32 cellular contexts compared by ENCODE assay signal in the genomic region with DNA sequence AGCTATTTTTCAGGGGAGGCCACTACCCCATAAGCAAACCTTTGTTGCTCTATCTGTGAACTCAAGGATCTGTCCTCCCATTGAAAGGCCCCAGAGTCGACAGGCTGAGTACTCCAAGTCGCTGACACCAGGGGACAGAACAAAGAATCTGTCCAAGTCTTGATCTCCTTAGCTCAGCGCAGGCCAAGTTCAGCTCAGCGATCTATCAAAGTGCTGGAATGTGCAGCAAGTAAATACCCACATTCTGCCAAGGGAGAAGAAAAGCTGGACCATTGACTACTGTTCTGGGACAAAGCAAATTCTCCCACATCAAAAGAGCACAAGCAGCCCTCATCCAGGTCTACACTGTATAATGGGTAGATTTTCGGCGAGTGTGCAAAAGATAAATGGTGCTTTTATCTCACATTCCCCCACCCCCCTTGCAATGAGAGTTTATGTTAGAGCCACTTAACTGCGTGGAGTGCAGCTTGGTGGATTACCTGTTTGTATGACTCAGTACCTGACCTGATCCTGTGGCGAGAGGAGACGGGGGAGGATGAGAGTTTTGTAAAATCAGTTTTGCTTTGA.
A peak's percentile ranks its signal among the peaks of the same experiment; 100 is the strongest.
DNase-seq lines count a peak whose midpoint lies in the region; ATAC-seq, FAIRE-seq and TF ChIP-seq lines count a peak whose summit lies in the region.
"Had no signal": no experiment of that assay in that cellular context is flagged by ENCODE, and none has a peak within 500 bp of the region (broad histone marks: within the 10 kb centered on the region; RNA-seq: fewer than 3 reads in every experiment).

No MANE protein-coding gene starts in this region.

- intact Hi-C loops in HepG2 (cut with micrococcal nuclease; ENCODE audit: unreplicated experiment): no loop called here
- intact Hi-C loops in right lobe of liver (cut with DNase I): no loop called here

- peak overlapping the region in 2 of 3 experiments; percentile 1 to 12; a peak in 2 of 6 replicates for H3K4me3 ChIP-seq in HepG2 (replicated peaks in 1 of 3; ENCODE audit: insufficient read depth in 1 of 3, low read depth in 2 of 3, low read length in 3 of 3)
- no peak overlapping the region for H3K4me3 ChIP-seq in right lobe of liver
- H3K4me3 ChIP-seq: uterus had no signal

- TF ChIP-seq CTCF in HepG2 (CRISPR knock-in tag; IDR thresholded peaks at IDR 0.05): no peak
- no peak for TF ChIP-seq CTCF in right lobe of liver (IDR thresholded peaks at IDR 0.05)
- no peak for TF ChIP-seq CTCF in foreskin keratinocyte (conservative IDR thresholded peaks at IDR 0.05)
- no peak for TF ChIP-seq CTCF in neural crest cell (conservative IDR thresholded peaks at IDR 0.05)
- no peak for TF ChIP-seq CTCF in GM20000 (IDR thresholded peaks at IDR 0.05; ENCODE audit: extremely low read depth, missing control alignments)

- H3K36me3 Mint-ChIP-seq in neural crest cell (ENCODE audit: low read depth): no peaks in the 10 kb centered on the region
- H3K36me3 Mint-ChIP-seq: activated naive CD8-positive, alpha-beta T cell; CD14-positive monocyte; naive thymus-derived CD4-positive, alpha-beta T cell; stimulated activated effector memory CD8-positive, alpha-beta T cell treated with anti-CD3 and anti-CD28 coated beads, Interleukin-12 subunit alpha, Interleukin-12 subunit beta, amount 100 ng/mL, for 72 hours had no signal

- FAIRE-seq in HepG2 (lab: Jason Lieb, UNC): peak; percentile 8
- FAIRE-seq: A204.1, H54, islet of Langerhans had no signal

- H2AFZ ChIP-seq in HepG2 (ENCODE audit: low read length): peak overlapping the region; percentile 49

- BruUV-seq in HepG2 (replicated peaks; lab: Mats Ljungman, UMichigan): no TSS peak

- peak overlapping the region; percentile 45; the same call in 1 of the 2 replicates for H3K9ac ChIP-seq in HepG2 (ENCODE audit: insufficient read depth, low read depth, low read length)

- no peak for TF ChIP-seq POLR2A in HepG2 (IDR thresholded peaks at IDR 0.05; ENCODE audit: insufficient read depth in 1 of 2, low read depth in 2 of 2, low read length in 2 of 2)
- no peak for TF ChIP-seq POLR2A in right lobe of liver (IDR thresholded peaks at IDR 0.05)

- DNase-seq in HepG2 (ENCODE audit: low spot score) (peak; percentile 78), right lobe of liver (no peak), foreskin keratinocyte (peak in 1 of 2 donors; percentile 19), neural crest cell (ENCODE audit: low read depth, low spot score) (no peak), HuH-7 (ENCODE audit: low spot score) (no peak), GM20000 (ENCODE audit: low spot score) (no peak), dedifferentiated amniotic fluid mesenchymal stem cell (ENCODE audit: extremely low spot score) (no peak)
- DNase-seq: activated CD4-positive, alpha-beta T cell treated with anti-CD3 and anti-CD28 coated beads for 48 hours; activated effector memory CD4-positive, alpha-beta T cell treated with Interleukin-2 at 50 U/mL for 16 hours; Calu3; cortex of kidney; DND-41; effector memory CD8-positive, alpha-beta T cell; erythroblast; GF-D8; Karpas-422; left ventricle myocardium superior; naive thymus-derived CD4-positive, alpha-beta T cell; NCI-H1417; NCI-H2029; NCI-H526; SHP77; uterus had no signal

- H3K4me1 ChIP-seq in HepG2 (ENCODE audit: insufficient read depth, low read length) (peaks cover 62% of the 10 kb centered on the region), right lobe of liver (no peaks in the 10 kb centered on the region), foreskin keratinocyte (no peaks in the 10 kb centered on the region)
- H3K4me1 ChIP-seq: uterus had no signal

- H4K20me1 ChIP-seq in HepG2 (ENCODE audit: insufficient read depth, low read length): no peaks in the 10 kb centered on the region

- POLR2A ChIA-PET in HepG2 (lab: Yijun Ruan, JAX): interaction anchor here (1.0 kb wide), 1 partner anchor 1186 kb away, joined by 4 read pairs; no protein-coding TSS in a partner anchor

- H3K9me3 Mint-ChIP-seq in neural crest cell: no peaks in the 10 kb centered on the region
- H3K9me3 Mint-ChIP-seq: CD14-positive monocyte; effector memory CD8-positive, alpha-beta T cell; stimulated activated effector memory CD8-positive, alpha-beta T cell treated with anti-CD3 and anti-CD28 coated beads, Interleukin-12 subunit alpha, Interleukin-12 subunit beta, amount 100 ng/mL, for 72 hours had no signal

- in situ Hi-C loops in HepG2 (cut with HindIII; ENCODE audit: extremely low pct_ligation_motif_present, low pct_unique_long_range_greater_than_20kb): loop anchor here (25.0 kb wide), 1 partner anchor 1177 kb away; the partner anchor contains the start of gene MICU2

- H3K27ac Mint-ChIP-seq in neural crest cell (ENCODE audit: unreplicated experiment): peak overlapping the region; percentile 45
- H3K27ac Mint-ChIP-seq: activated naive CD8-positive, alpha-beta T cell; CD14-positive monocyte; effector memory CD8-positive, alpha-beta T cell; naive thymus-derived CD4-positive, alpha-beta T cell; stimulated activated effector memory CD8-positive, alpha-beta T cell treated with anti-CD3 and anti-CD28 coated beads, Interleukin-12 subunit alpha, Interleukin-12 subunit beta, amount 100 ng/mL, for 72 hours had no signal

- TF ChIP-seq EP300 in HepG2 (IDR thresholded peaks at IDR 0.05; ENCODE audit: low read depth in 2 of 2, low read length in 2 of 2): no peak; a peak in 1 of 4 replicates
- TF ChIP-seq EP300 in HepG2 (CRISPR knock-in tag; IDR thresholded peaks at IDR 0.05; ENCODE audit: borderline replicate concordance): no peak

- no peaks in the 10 kb centered on the region for H3K27me3 Mint-ChIP-seq in neural crest cell (ENCODE audit: low read depth)

- H3K36me3 ChIP-seq in HepG2 (replicated peaks in 1 of 2; ENCODE audit: control insufficient read depth in 1 of 2, insufficient read depth in 2 of 2, low read length in 2 of 2): no peaks in the 10 kb centered on the region
- no peaks in the 10 kb centered on the region for H3K36me3 ChIP-seq in right lobe of liver
- H3K36me3 ChIP-seq: uterus had no signal

- TF ChIP-seq RAD21 in HepG2 (CRISPR knock-in tag; IDR thresholded peaks at IDR 0.05): no peak

- peaks cover 31% of the 10 kb centered on the region for H3K4me1 Mint-ChIP-seq in neural crest cell
- H3K4me1 Mint-ChIP-seq: CD14-positive monocyte; naive thymus-derived CD4-positive, alpha-beta T cell; stimulated activated effector memory CD8-positive, alpha-beta T cell treated with anti-CD3 and anti-CD28 coated beads, Interleukin-12 subunit alpha, Interleukin-12 subunit beta, amount 100 ng/mL, for 72 hours had no signal

- H3K9me3 ChIP-seq in HepG2 (ENCODE audit: low read length): no peaks in the 10 kb centered on the region
- no peaks in the 10 kb centered on the region for H3K9me3 ChIP-seq in right lobe of liver
- H3K9me3 ChIP-seq: uterus had no signal

- H3K27me3 ChIP-seq in HepG2 (ENCODE audit: control insufficient read depth in 1 of 2, insufficient read depth in 2 of 2, low read length in 2 of 2): no peaks in the 10 kb centered on the region
- H3K27me3 ChIP-seq in right lobe of liver: no peaks in the 10 kb centered on the region
- peaks cover 6% of the 10 kb centered on the region for H3K27me3 ChIP-seq in foreskin keratinocyte
- H3K27me3 ChIP-seq: uterus had no signal

- peak overlapping the region; percentile 0 for H3K4me3 Mint-ChIP-seq in neural crest cell
- H3K4me3 Mint-ChIP-seq: activated naive CD8-positive, alpha-beta T cell; CD14-positive monocyte; effector memory CD8-positive, alpha-beta T cell; naive thymus-derived CD4-positive, alpha-beta T cell; stimulated activated effector memory CD8-positive, alpha-beta T cell treated with anti-CD3 and anti-CD28 coated beads, Interleukin-12 subunit alpha, Interleukin-12 subunit beta, amount 100 ng/mL, for 72 hours had no signal

- ATAC-seq in HepG2 (peak; percentile 15; the same call in 2 of the 3 replicates), right lobe of liver (no peak), foreskin keratinocyte (peak; percentile 60), GM18511 (IDR thresholded peaks at IDR 0.05; ENCODE audit: unreplicated experiment) (no peak)
- ATAC-seq: effector memory CD8-positive, alpha-beta T cell; left ventricle myocardium superior; naive thymus-derived CD4-positive, alpha-beta T cell; stimulated activated effector memory CD8-positive, alpha-beta T cell treated with anti-CD3 and anti-CD28 coated beads, Interleukin-12 subunit alpha, Interleukin-12 subunit beta, amount 100 ng/mL, for 72 hours had no signal

- H3K79me2 ChIP-seq in HepG2 (ENCODE audit: insufficient read depth, low read length): no peaks in the 10 kb centered on the region

- WGBS in HepG2 (ENCODE audit: low lambda C conversion rate): 5% methylated on average over 6 of the region's 9 CpGs
- 32% methylated on average over 6 of the region's 9 CpGs for WGBS in right lobe of liver (ENCODE audit: insufficient coverage, low coverage, low lambda C conversion rate, missing lambda C conversion rate)

- CTCF ChIA-PET in HepG2 (lab: Yijun Ruan, JAX; ENCODE audit: low intra/inter-chr PET ratio, low total read pairs): no interaction called here

- peak overlapping the region; percentile 77 for H3K4me2 ChIP-seq in HepG2 (ENCODE audit: low read depth, low read length)

- H3K27ac ChIP-seq in HepG2 (ENCODE audit: extremely low read length, insufficient read depth, low read length) (peak overlapping the region; percentile 0), right lobe of liver (no peak overlapping the region), foreskin keratinocyte (no peak overlapping the region)
- H3K27ac ChIP-seq: HL-60, uterus, VCaP had no signal

TF ChIP-seq in HepG2, 621 proteins besides CTCF, POLR2A, EP300 and RAD21 (continues in another document):
- TF ChIP-seq FOXA3 (CRISPR knock-in tag; IDR thresholded peaks at IDR 0.05) (0 out of 2 replicates have a peak, but pooled peaks have one; percentile 18), TCF7 (IDR thresholded peaks at IDR 0.05; ENCODE audit: low read depth) (peak; percentile 17; the same call in 1 of the 2 replicates), ELK4 (CRISPR knock-in tag; IDR thresholded peaks at IDR 0.05; ENCODE audit: borderline replicate concordance) (no peak), HNRNPL (IDR thresholded peaks at IDR 0.05; ENCODE audit: low read depth, low read length) (no peak), FOXO1 (CRISPR knock-in tag; IDR thresholded peaks at IDR 0.05) (0 out of 2 replicates have a peak, but pooled peaks have one; percentile 19), ZNF124 (CRISPR knock-in tag; IDR thresholded peaks at IDR 0.05) (no peak), ZNF282 (IDR thresholded peaks at IDR 0.05; ENCODE audit: partially characterized antibody) (no peak), POLR2G (IDR thresholded peaks at IDR 0.05; ENCODE audit: low read depth, low read length) (no peak)

Comparison
In these comparisons a context has a peak if more than half of its experiments do, and no peak if none do; other contexts are left out.
1. ATAC-seq: peak in HepG2 (single experiment) and foreskin keratinocyte (single experiment); none in right lobe of liver (0 of 4) and GM18511 (single experiment).
2. H3K4me3 ChIP-seq: peak in HepG2 (2 of 3); none in right lobe of liver (0 of 3).